Comparison of ENCODE assay signal across 18 cellular contexts in genomic region chr11:63686912-63687311, GRCh38.
"Had no signal": no experiment of that assay in that cellular context is flagged by ENCODE, and none has a peak within 500 bp of the region (broad histone marks: within the 10 kb centered on the region; RNA-seq: fewer than 3 reads in every experiment).

No MANE protein-coding gene starts in this region.

- H3K36me3 Mint-ChIP-seq: activated naive CD4-positive, alpha-beta T cell treated with anti-CD3 and anti-CD28 coated beads, Interleukin-2, amount 50 U/mL, for 24 hours; memory B cell had no signal

- H3K9me3 Mint-ChIP-seq: activated CD4-positive, alpha-beta T cell treated with anti-CD3 and anti-CD28 coated beads, Interleukin-2, amount 10 ng/mL, durations not matched to agents 7 days and 5 days; activated naive CD4-positive, alpha-beta T cell treated with anti-CD3 and anti-CD28 coated beads, Interleukin-2, amount 50 U/mL, for 24 hours; activated T-helper 2 cell treated with anti-CD3 and anti-CD28 coated beads, Interferon-gamma antibody, Interleukin-2, Interleukin-4, amounts not matched to agents 10 μg/mL and 5 μg/mL and 100 μg/mL, durations not matched to agents 14 hours and 24 hours and 36 hours; memory B cell had no signal

- H3K4me3 ChIP-seq: esophagus squamous epithelium, left lung, stomach, tibial nerve had no signal

- H3K27ac Mint-ChIP-seq: activated CD4-positive, alpha-beta T cell treated with anti-CD3 and anti-CD28 coated beads, Interleukin-2, amount 10 ng/mL, durations not matched to agents 7 days and 5 days; activated T-helper 2 cell treated with anti-CD3 and anti-CD28 coated beads, Interferon-gamma antibody, Interleukin-2, Interleukin-4, amounts not matched to agents 10 μg/mL and 5 μg/mL and 100 μg/mL, durations not matched to agents 14 hours and 24 hours and 36 hours; memory B cell; progenitor cell of endocrine pancreas had no signal

- H3K9me3 ChIP-seq: esophagus squamous epithelium, left lung, stomach, tibial nerve had no signal

- H3K36me3 ChIP-seq: esophagus squamous epithelium, left lung, stomach, tibial nerve had no signal

- DNase-seq: activated CD4-positive, alpha-beta T cell treated with anti-CD3 and anti-CD28 coated beads, Interleukin-2, amount 10 ng/mL, durations not matched to agents 7 days and 5 days; activated CD4-positive, CD25-positive, alpha-beta regulatory T cell; activated CD8-positive, alpha-beta memory T cell treated with anti-CD3 and anti-CD28 coated beads for 24 hours; amygdala; cerebellar nuclear complex; dorsolateral prefrontal cortex; esophagus squamous epithelium; foreskin melanocyte; left lung; small intestine; stomach; T-helper 2 cell had no signal

- H3K27me3 ChIP-seq: dorsolateral prefrontal cortex, esophagus squamous epithelium, left lung, stomach, tibial nerve had no signal

- H3K27me3 Mint-ChIP-seq: activated CD4-positive, alpha-beta T cell treated with anti-CD3 and anti-CD28 coated beads, Interleukin-2, amount 10 ng/mL, durations not matched to agents 7 days and 5 days; activated naive CD4-positive, alpha-beta T cell treated with anti-CD3 and anti-CD28 coated beads, Interleukin-2, amount 50 U/mL, for 24 hours; memory B cell; progenitor cell of endocrine pancreas had no signal

- ATAC-seq: left lung, right cardiac atrium had no signal

- H3K4me3 Mint-ChIP-seq: activated CD4-positive, alpha-beta T cell treated with anti-CD3 and anti-CD28 coated beads, Interleukin-2, amount 10 ng/mL, durations not matched to agents 7 days and 5 days; activated naive CD4-positive, alpha-beta T cell treated with anti-CD3 and anti-CD28 coated beads, Interleukin-2, amount 50 U/mL, for 24 hours; memory B cell had no signal
